ENCODE assay signal across 8 cellular contexts in the genomic region with DNA sequence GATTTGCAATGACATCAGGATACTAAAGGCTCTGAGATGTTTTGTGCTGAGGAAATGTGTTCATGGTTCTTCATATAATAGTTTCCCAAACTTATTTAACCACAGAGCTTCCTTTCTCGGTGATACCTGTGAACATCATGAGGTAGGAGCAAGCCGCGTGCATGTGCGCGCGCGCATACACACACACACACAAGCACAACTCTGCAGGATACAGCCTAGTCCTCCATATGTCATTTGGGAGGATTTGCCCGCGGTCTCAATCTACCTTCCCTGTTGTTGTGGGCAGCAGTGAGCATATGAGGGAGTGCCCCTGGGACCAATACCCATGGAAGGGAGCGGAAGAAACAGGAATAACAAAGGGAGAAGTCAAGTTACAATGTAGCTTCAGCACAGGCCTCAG.
"Had no signal": no experiment of that assay in that cellular context is flagged by ENCODE, and none has a peak within 500 bp of the region (broad histone marks: within the 10 kb centered on the region; RNA-seq: fewer than 3 reads in every experiment).

No MANE protein-coding gene starts in this region.

- DNase-seq: GM23248, HCEC 1CT, IMR-90, KG1 had no signal

- H2AFZ ChIP-seq: GM23248 had no signal

- H3K27ac ChIP-seq: GM23248 had no signal

- ATAC-seq: K562 had no signal

- H3K9ac ChIP-seq: GM23248 had no signal

- FAIRE-seq: H1, H54, HTR-8/SVneo, K562 had no signal

- H3K4me3 ChIP-seq: GM23248, K562 had no signal
